7 cellular contexts compared by ENCODE assay signal in genomic region chr16:29264080-29264827, GRCh38.
DNase-seq lines count a peak whose midpoint lies in the region; ATAC-seq and TF ChIP-seq lines count a peak whose summit lies in the region.
"Not testable (repeated sequence)": the region's sequence is repeated elsewhere in the genome, so short reads cannot be mapped to it uniquely, and the experiment has no call there.

No MANE protein-coding gene starts in this region.

- 77% methylated on average over 10 of the region's 10 CpGs for WGBS in liver
- no CpG with 5 or more reads among the region's 10 CpGs for WGBS in neuronal stem cell (ENCODE audit: extremely low coverage in 2 of 2, insufficient read length in 2 of 2, insufficient replicate concordance in 1 of 2), 2 donors
- WGBS in spleen, 5 donors = 70 to 85% (median 74%) methylated on average over 7 to 10 of the region's 10 CpGs

- DNase-seq in MCF 10A (ENCODE audit: unreplicated experiment); foreskin keratinocyte; neuronal stem cell (ENCODE audit: low spot score); spleen: not testable (repeated sequence)

- not testable (repeated sequence) for TF ChIP-seq POLR2A in spleen (IDR thresholded peaks at IDR 0.05)

- peak overlapping the region; percentile 26 for H3K4me3 Mint-ChIP-seq in MCF 10A (ENCODE audit: unreplicated experiment)

- TF ChIP-seq RAD21 in liver (IDR thresholded peaks at IDR 0.05) = not testable (repeated sequence)

- not testable (repeated sequence) for H3K9me3 ChIP-seq in HEK293 (ENCODE audit: control insufficient read depth, insufficient read depth, low read depth, low read length); liver (ENCODE audit: control insufficient read depth in 4 of 4, low read length in 3 of 4); neuronal stem cell (replicated peaks in 1 of 2; ENCODE audit: control insufficient read depth in 2 of 2, insufficient read depth in 1 of 2, low read depth in 1 of 2, low read length in 2 of 2); spleen

- H3K4ac ChIP-seq in neuronal stem cell (ENCODE audit: low read length) = not testable (repeated sequence)

- not testable (repeated sequence) for H4K91ac ChIP-seq in neuronal stem cell (ENCODE audit: low read depth, low read length, poor library complexity)

- H3K27me3 Mint-ChIP-seq in MCF 10A (ENCODE audit: insufficient read depth, unreplicated experiment) = not testable (repeated sequence)

- H3K4me2 ChIP-seq in neuronal stem cell (ENCODE audit: insufficient read depth, low read length, poor library complexity, severe bottlenecking) = not testable (repeated sequence)

- not testable (repeated sequence) for H3K4me1 ChIP-seq in HEK293 (ENCODE audit: control insufficient read depth, insufficient read depth, low read length); neuronal stem cell (ENCODE audit: control insufficient read depth in 2 of 2, insufficient read depth in 1 of 2, low read depth in 1 of 2, low read length in 2 of 2)
- peaks cover 13% of the 10 kb centered on the region for H3K4me1 ChIP-seq in foreskin keratinocyte
- H3K4me1 ChIP-seq in liver (ENCODE audit: control insufficient read depth in 4 of 4, insufficient read depth in 4 of 4, low read length in 3 of 4) = peaks cover 0 to 22% (median 8%) of the 10 kb centered on the region in 4 donors
- peaks cover 0 to 41% (median 13%) of the 10 kb centered on the region in 6 donors for H3K4me1 ChIP-seq in spleen

- H2BK12ac ChIP-seq in neuronal stem cell (ENCODE audit: low read length) = not testable (repeated sequence)

- ATAC-seq in SK-N-SH treated with all-trans-retinoic acid at 6 μM for 48 hours, foreskin keratinocyte: not testable (repeated sequence)

- intact Hi-C loops in MCF 10A (cut with micrococcal nuclease); spleen (cut with DNase I; ENCODE audit: low total_unique reads): not testable (repeated sequence)

- POLR2A ChIA-PET in HEK293 (lab: Yijun Ruan, JAX); MCF 10A (lab: Yijun Ruan, JAX): not testable (repeated sequence)

- not testable (repeated sequence) for H2BK15ac ChIP-seq in neuronal stem cell (ENCODE audit: low read length)

- H3K27me3 ChIP-seq in foreskin keratinocyte; liver (ENCODE audit: control insufficient read depth in 4 of 4, insufficient read depth in 4 of 4, low read length in 3 of 4); neuronal stem cell (ENCODE audit: control insufficient read depth in 3 of 3, insufficient read depth in 3 of 3, low read depth in 1 of 3, low read length in 3 of 3); spleen (replicated peaks in 1 of 7): not testable (repeated sequence)

- not testable (repeated sequence) for BruUV-seq in MCF 10A (replicated peaks; lab: Mats Ljungman, UMichigan)

- not testable (repeated sequence) for H4K8ac ChIP-seq in neuronal stem cell (ENCODE audit: low read depth, low read length)

- H3K4me1 Mint-ChIP-seq in MCF 10A (ENCODE audit: insufficient read depth, unreplicated experiment) = not testable (repeated sequence)

- not testable (repeated sequence) for H3K9me3 Mint-ChIP-seq in MCF 10A (ENCODE audit: unreplicated experiment)

- not testable (repeated sequence) for H3K27ac ChIP-seq in HEK293 (ENCODE audit: extremely low read depth, low read depth, low read length); neuronal stem cell (replicated peaks; ENCODE audit: low read length)
- H3K27ac ChIP-seq in foreskin keratinocyte (peak overlapping the region; percentile 48), liver (ENCODE audit: low read depth in 1 of 2, low read length in 2 of 2) (peak overlapping the region; percentile 51 to 67), spleen (peak overlapping the region in 5 of 8 donors; percentile 37 to 69 (median 66))

- H3K27ac Mint-ChIP-seq in MCF 10A (ENCODE audit: low read depth, unreplicated experiment) = not testable (repeated sequence)

- CTCF ChIA-PET in HEK293 (lab: Yijun Ruan, JAX); MCF 10A (lab: Yijun Ruan, JAX): not testable (repeated sequence)

- H3K36me3 Mint-ChIP-seq in MCF 10A (ENCODE audit: insufficient read depth, unreplicated experiment) = not testable (repeated sequence)

- peak overlapping the region; percentile 38 for H3K14ac ChIP-seq in neuronal stem cell (ENCODE audit: low read length)

- TF ChIP-seq CTCF in HEK293 (tag by site-specific recombination; IDR thresholded peaks at IDR 0.05); MCF 10A (IDR thresholded peaks at IDR 0.05; ENCODE audit: unreplicated experiment); foreskin keratinocyte (conservative IDR thresholded peaks at IDR 0.05); liver (IDR thresholded peaks at IDR 0.05; ENCODE audit: low read depth, low read length, missing input control); spleen (IDR thresholded peaks at IDR 0.05 in 8 of 11, conservative IDR thresholded peaks at IDR 0.05 in 3 of 11): not testable (repeated sequence)

- not testable (repeated sequence) for H2AK5ac ChIP-seq in neuronal stem cell (ENCODE audit: low read depth, low read length)

- not testable (repeated sequence) for H2BK5ac ChIP-seq in neuronal stem cell (ENCODE audit: low read length)

- H3K9ac ChIP-seq in liver (ENCODE audit: low read depth in 1 of 2, low read length in 2 of 2); neuronal stem cell (ENCODE audit: low read depth, low read length, poor library complexity): not testable (repeated sequence)

- H2AFZ ChIP-seq in neuronal stem cell (ENCODE audit: low read length) = not testable (repeated sequence)

- H3K79me1 ChIP-seq in neuronal stem cell (ENCODE audit: low read depth, low read length) = not testable (repeated sequence)

- H2BK120ac ChIP-seq in neuronal stem cell (ENCODE audit: low read depth, low read length) = not testable (repeated sequence)

- not testable (repeated sequence) for H3K18ac ChIP-seq in neuronal stem cell (ENCODE audit: low read length)

- H3K4me3 ChIP-seq in HEK293 (ENCODE audit: low read depth, low read length); liver (ENCODE audit: low read depth in 1 of 3, low read length in 3 of 3); neuronal stem cell (ENCODE audit: low read length in 2 of 2); spleen: not testable (repeated sequence)

- H3K36me3 ChIP-seq in HEK293 (ENCODE audit: control insufficient read depth in 2 of 2, insufficient read depth in 1 of 2, low read length in 2 of 2); liver (ENCODE audit: control insufficient read depth in 4 of 4, insufficient read depth in 3 of 4, low read depth in 1 of 4, low read length in 3 of 4); neuronal stem cell (replicated peaks in 1 of 2; ENCODE audit: control insufficient read depth in 2 of 2, insufficient read depth in 2 of 2, low read length in 2 of 2); spleen: not testable (repeated sequence)

- H3K23ac ChIP-seq in neuronal stem cell (ENCODE audit: low read depth, low read length, poor library complexity) = not testable (repeated sequence)

TF ChIP-seq in SK-N-SH treated with all-trans-retinoic acid at 6 μM for 48 hours, 23 proteins besides CTCF, POLR2A, EP300 and RAD21:
- TF ChIP-seq POU6F1 (CRISPR knock-in tag; IDR thresholded peaks at IDR 0.05; ENCODE audit: borderline replicate concordance, low read depth) = 0 out of 2 replicates have a peak, but pooled peaks have one; percentile 13

TF ChIP-seq in liver, 16 proteins besides CTCF, POLR2A, EP300 and RAD21:
- peak in 1 of 2 donors; percentile 20 for TF ChIP-seq RXRA (IDR thresholded peaks at IDR 0.05)
